In genomic region chr3:96264701-96265100, GRCh38 we compare ENCODE assay signal across 24 cellular contexts.
"Had no signal": no experiment of that assay in that cellular context is flagged by ENCODE, and none has a peak within 500 bp of the region (broad histone marks: within the 10 kb centered on the region; RNA-seq: fewer than 3 reads in every experiment).

No MANE protein-coding gene starts in this region.

- H3K4me1 ChIP-seq: left lung, lower lobe of right lung, prostate gland, suprapubic skin, tibial artery, vagina had no signal

- DNase-seq: left colon; left lung; lower lobe of right lung; mammary epithelial cell; mesenchymal stem cell; naive thymus-derived CD8-positive, alpha-beta T cell; nucleus accumbens; pancreas; posterior cingulate gyrus; retina; right cardiac atrium; stimulated activated CD4-positive, alpha-beta T cell treated with anti-CD3 and anti-CD28 coated beads, Interleukin-12 subunit alpha, Interleukin-12 subunit beta, amount 100 ng/mL, for 4 hours; stimulated activated CD4-positive, alpha-beta T cell treated with anti-CD3 and anti-CD28 coated beads, Interleukin-15, amount 100 ng/mL, for 24 hours; stimulated activated CD4-positive, alpha-beta T cell treated with anti-CD3 and anti-CD28 coated beads, Interleukin-2, amount 100 ng/mL, for 24 hours; stimulated activated CD4-positive, alpha-beta T cell treated with anti-CD3 and anti-CD28 coated beads, Interleukin-4, amount 100 ng/mL, for 1 hour; stimulated activated naive CD4-positive, alpha-beta T cell; tibial artery had no signal

- H3K27ac ChIP-seq: hepatocyte, left lung, lower lobe of right lung, pancreas, prostate gland, skin epidermis, suprapubic skin, thoracic aorta, tibial artery, vagina had no signal

- H3K9me3 ChIP-seq: lower lobe of right lung, prostate gland, suprapubic skin, thoracic aorta, tibial artery, vagina had no signal

- H3K4me3 ChIP-seq: hepatocyte, left lung, lower lobe of right lung, pancreas, prostate gland, skin epidermis, suprapubic skin, thoracic aorta, tibial artery, vagina had no signal

- H3K36me3 ChIP-seq: left lung, lower lobe of right lung, pancreas, prostate gland, suprapubic skin, thoracic aorta, tibial artery, vagina had no signal

- FAIRE-seq: keratinocyte, pancreas had no signal
